Comparison of ENCODE assay signal across 16 cellular contexts in genomic region chr2:225472161-225472560, GRCh38.
"Had no signal": no experiment of that assay in that cellular context is flagged by ENCODE, and none has a peak within 500 bp of the region (broad histone marks: within the 10 kb centered on the region; RNA-seq: fewer than 3 reads in every experiment).

No MANE protein-coding gene starts in this region.

- H3K9me3 ChIP-seq: adrenal gland, gastrocnemius medialis, heart right ventricle, stomach, thoracic aorta had no signal

- H3K36me3 Mint-ChIP-seq: natural killer cell treated with Interleukin-12 subunit alpha and Interleukin-12 subunit beta and Interleukin-15 and Interleukin-18, amount 100 ng/mL, for 72 hours had no signal

- H3K36me3 ChIP-seq: adrenal gland, gastrocnemius medialis, heart right ventricle, stomach, thoracic aorta, WERI-Rb-1 had no signal

- H3K4me3 Mint-ChIP-seq: activated CD4-positive, alpha-beta memory T cell treated with anti-CD3 and anti-CD28 coated beads, Interleukin-2, amount 10 ng/mL, durations not matched to agents 7 days and 5 days; activated T-cell treated with anti-CD3 and anti-CD28 coated beads, Interleukin-2, amount 50 U/mL, for 24 hours; natural killer cell treated with Interleukin-12 subunit alpha and Interleukin-12 subunit beta and Interleukin-15 and Interleukin-18, amount 100 ng/mL, for 72 hours had no signal

- H3K27ac ChIP-seq: adrenal gland, gastrocnemius medialis, heart right ventricle, stomach, thoracic aorta, WERI-Rb-1 had no signal

- H3K9me3 Mint-ChIP-seq: activated CD4-positive, alpha-beta memory T cell treated with anti-CD3 and anti-CD28 coated beads, Interleukin-2, amount 10 ng/mL, durations not matched to agents 7 days and 5 days; activated T-cell treated with anti-CD3 and anti-CD28 coated beads, Interleukin-2, amount 50 U/mL, for 24 hours had no signal

- H3K4me3 ChIP-seq: adrenal gland, gastrocnemius medialis, heart right ventricle, stomach, thoracic aorta had no signal

- H3K27me3 Mint-ChIP-seq: progenitor cell of endocrine pancreas had no signal

- H3K27me3 ChIP-seq: adrenal gland, gastrocnemius medialis, heart right ventricle, stomach had no signal

- H3K27ac Mint-ChIP-seq: activated CD4-positive, alpha-beta memory T cell treated with anti-CD3 and anti-CD28 coated beads, Interleukin-2, amount 10 ng/mL, durations not matched to agents 7 days and 5 days; activated T-cell treated with anti-CD3 and anti-CD28 coated beads, Interleukin-2, amount 50 U/mL, for 24 hours; natural killer cell treated with Interleukin-12 subunit alpha and Interleukin-12 subunit beta and Interleukin-15 and Interleukin-18, amount 100 ng/mL, for 72 hours; progenitor cell of endocrine pancreas had no signal

- H3K4me1 Mint-ChIP-seq: activated CD4-positive, alpha-beta memory T cell treated with anti-CD3 and anti-CD28 coated beads, Interleukin-2, amount 10 ng/mL, durations not matched to agents 7 days and 5 days had no signal

- ATAC-seq: gastrocnemius medialis; heart right ventricle; natural killer cell treated with Interleukin-12 subunit alpha and Interleukin-12 subunit beta and Interleukin-15 and Interleukin-18, amount 100 ng/mL, for 72 hours; sciatic nerve had no signal

- H3K4me1 ChIP-seq: adrenal gland, gastrocnemius medialis, heart right ventricle had no signal

- DNase-seq: activated CD4-positive, alpha-beta memory T cell treated with anti-CD3 and anti-CD28 coated beads, Interleukin-2, amount 10 ng/mL, durations not matched to agents 7 days and 5 days; activated effector memory CD4-positive, alpha-beta T cell treated with Interleukin-2 at 50 U/mL for 16 hours; activated naive CD4-positive, alpha-beta T cell treated with anti-CD3 and anti-CD28 coated beads, Interleukin-2, amount 50 U/mL, for 16 hours; activated T-cell treated with anti-CD3 and anti-CD28 coated beads, Interleukin-2, amount 50 U/mL, for 24 hours; adrenal gland; gastrocnemius medialis; heart right ventricle; mesendoderm; occipital lobe; stimulated activated CD4-positive, alpha-beta T cell treated with anti-CD3 and anti-CD28 coated beads, Interleukin-1b, Interleukin-23, amount 100 ng/mL, for 48 hours; stomach; WERI-Rb-1 had no signal
